9 cellular contexts compared by ENCODE assay signal in genomic region chr18:57970356-57971095, GRCh38.
DNase-seq lines count a peak whose midpoint lies in the region; ATAC-seq and TF ChIP-seq lines count a peak whose summit lies in the region.
"Had no signal": no experiment of that assay in that cellular context is flagged by ENCODE, and none has a peak within 500 bp of the region (broad histone marks: within the 10 kb centered on the region; RNA-seq: fewer than 3 reads in every experiment).

No MANE protein-coding gene starts in this region.

- BruUV-seq in mammary epithelial cell (replicated peaks; lab: Mats Ljungman, UMichigan), result no TSS peak

- H3K27me3 ChIP-seq in Karpas-422 (ENCODE audit: low read length) (no peaks in the 10 kb centered on the region), mammary epithelial cell (ENCODE audit: insufficient read depth, low read length) (no peaks in the 10 kb centered on the region)

- no peaks in the 10 kb centered on the region for H3K36me3 ChIP-seq in Karpas-422 (ENCODE audit: insufficient read depth, low read length)
- H3K36me3 ChIP-seq in mammary epithelial cell (ENCODE audit: insufficient read depth, low read length), result no peaks in the 10 kb centered on the region

- H3K4me1 ChIP-seq in Karpas-422 (ENCODE audit: low read length) (peaks cover 11% of the 10 kb centered on the region), mammary epithelial cell (ENCODE audit: insufficient read depth, low read length) (no peaks in the 10 kb centered on the region)

- H3K27me3 Mint-ChIP-seq in neural crest cell (ENCODE audit: low read depth), result no peaks in the 10 kb centered on the region

- in situ Hi-C loops in mammary epithelial cell (cut with MboI; ENCODE audit: low sequenced_read_pairs in 2 of 2), result no loop called here

- H3K4me2 ChIP-seq in Karpas-422 (ENCODE audit: low read depth, low read length, poor library complexity, severe bottlenecking), result no peak overlapping the region
- no peak overlapping the region for H3K4me2 ChIP-seq in mammary epithelial cell (ENCODE audit: insufficient read depth, low read depth, low read length)

- H3K9me2 ChIP-seq in Karpas-422 (replicated peaks; ENCODE audit: insufficient read depth, low read length), result no peaks in the 10 kb centered on the region

- TF ChIP-seq CTCF in mammary epithelial cell (conservative IDR thresholded peaks at IDR 0.05 in 1 of 2, IDR thresholded peaks at IDR 0.05 in 1 of 2; ENCODE audit: extremely low read depth in 1 of 2, insufficient read depth in 1 of 2, low read depth in 1 of 2, low read length in 2 of 2), result peak; percentile 37 to 46
- TF ChIP-seq CTCF in neural crest cell (conservative IDR thresholded peaks at IDR 0.05), result peak; percentile 46

- no peak overlapping the region for H3K4me3 Mint-ChIP-seq in neural crest cell

- H3K9ac ChIP-seq in Karpas-422 (ENCODE audit: low read length) (no peak overlapping the region), mammary epithelial cell (ENCODE audit: insufficient read depth, low read length) (no peak overlapping the region)

- no peaks in the 10 kb centered on the region for H3K36me3 Mint-ChIP-seq in neural crest cell (ENCODE audit: low read depth)

- H3K79me2 ChIP-seq in Karpas-422 (ENCODE audit: low read length) (no peaks in the 10 kb centered on the region), mammary epithelial cell (ENCODE audit: insufficient read depth, low read length) (no peaks in the 10 kb centered on the region)

- H3K9me3 Mint-ChIP-seq in neural crest cell, result peaks cover 2% of the 10 kb centered on the region

- H2AFZ ChIP-seq in Karpas-422 (ENCODE audit: low read length), result no peak overlapping the region
- H2AFZ ChIP-seq in mammary epithelial cell (ENCODE audit: low read depth, low read length), result no peak overlapping the region

- H3K9me3 ChIP-seq in Karpas-422 (ENCODE audit: low read length) (no peaks in the 10 kb centered on the region), mammary epithelial cell (replicated peaks; ENCODE audit: insufficient read depth, low read length) (no peaks in the 10 kb centered on the region)

- ATAC-seq in GM21528 (IDR thresholded peaks at IDR 0.05; ENCODE audit: low FRiP score, unreplicated experiment) (no peak), GM21786 (IDR thresholded peaks at IDR 0.05; ENCODE audit: unreplicated experiment) (no peak), HG02571 (IDR thresholded peaks at IDR 0.05; ENCODE audit: unreplicated experiment) (no peak), GM18520 (IDR thresholded peaks at IDR 0.05; ENCODE audit: unreplicated experiment) (no peak)

- H3K4me3 ChIP-seq in Karpas-422 (ENCODE audit: low read length), result no peak overlapping the region
- no peak overlapping the region for H3K4me3 ChIP-seq in mammary epithelial cell (replicated peaks in 1 of 3; ENCODE audit: insufficient read depth in 1 of 3, low read depth in 2 of 3, low read length in 3 of 3)

- no peaks in the 10 kb centered on the region for H3K4me1 Mint-ChIP-seq in neural crest cell

- intact Hi-C loops in mammary epithelial cell (cut with micrococcal nuclease), result loop anchor here (5.0 kb wide), 1 partner anchor 152 kb away; no protein-coding TSS in a partner anchor

- H3K27ac Mint-ChIP-seq in neural crest cell (ENCODE audit: unreplicated experiment), result no peak overlapping the region

- 90% methylated on average over 11 of the region's 12 CpGs for WGBS in mammary epithelial cell (ENCODE audit: low coverage, missing lambda C conversion rate)

- dilution Hi-C loops in mammary epithelial cell (cut with HindIII; ENCODE audit: low sequenced_read_pairs), result no loop called here

- peak; percentile 41 for DNase-seq in ELR (ENCODE audit: low read depth)
- DNase-seq in Karpas-422, result peak; percentile 58
- DNase-seq in mammary epithelial cell, result no peak
- DNase-seq in neural crest cell (ENCODE audit: low read depth, low spot score), result peak; percentile 4
- DNase-seq: activated CD4-positive, CD25-positive, alpha-beta regulatory T cell had no signal

- CTCF ChIA-PET in mammary epithelial cell (lab: Charles Lee; ENCODE audit: low non-redundant PET), result interaction anchor here (1.0 kb wide), 1 partner anchor 29 kb away, joined by 3 read pairs; no protein-coding TSS in a partner anchor

- H3K27ac ChIP-seq in Karpas-422 (ENCODE audit: low read length), result no peak overlapping the region
- H3K27ac ChIP-seq in mammary epithelial cell (ENCODE audit: insufficient read depth, low read depth, low read length), result no peak overlapping the region

- no peaks in the 10 kb centered on the region for H4K20me1 ChIP-seq in Karpas-422 (ENCODE audit: insufficient read depth, low read depth, low read length)
- H4K20me1 ChIP-seq in mammary epithelial cell (ENCODE audit: insufficient read depth, low read length), result no peaks in the 10 kb centered on the region
